ENCODE assay signal across 9 cellular contexts in genomic region chr1:14969006-14969405, GRCh38.
DNase-seq lines count a peak whose midpoint lies in the region; ATAC-seq lines count a peak whose summit lies in the region.
"Had no signal": no experiment of that assay in that cellular context is flagged by ENCODE, and none has a peak within 500 bp of the region (broad histone marks: within the 10 kb centered on the region; RNA-seq: fewer than 3 reads in every experiment).

No MANE protein-coding gene starts in this region.

- peaks cover 7% of the 10 kb centered on the region for H3K9me3 Mint-ChIP-seq in activated CD4-positive, alpha-beta memory T cell treated with anti-CD3 and anti-CD28 coated beads for 36 hours

- peak overlapping the region; percentile 79 to 80 for H3K27ac ChIP-seq in esophagus (ENCODE audit: low read depth in 2 of 2, low read length in 1 of 2)

- CTCF ChIA-PET in activated CD4-positive, alpha-beta memory T cell treated with anti-CD3 and anti-CD28 coated beads for 36 hours (lab: Charles Lee): no interaction called here

- no peaks in the 10 kb centered on the region for H3K36me3 Mint-ChIP-seq in activated CD4-positive, alpha-beta memory T cell treated with anti-CD3 and anti-CD28 coated beads for 36 hours

- DNase-seq in EH (ENCODE audit: low read depth) (peak; percentile 46), SK-N-DZ (ENCODE audit: low spot score) (no peak), GM03348 (ENCODE audit: low spot score) (no peak)
- DNase-seq in activated CD4-positive, alpha-beta memory T cell treated with anti-CD3 and anti-CD28 coated beads for 36 hours: peak; percentile 70
- peak; percentile 4 to 26 (median 13) for DNase-seq in stimulated activated CD4-positive, alpha-beta T cell treated with anti-CD3 and anti-CD28 coated beads, Interleukin-12 subunit alpha, Interleukin-12 subunit beta, amount 100 ng/mL, for 48 hours (ENCODE audit: low read depth in 2 of 3, low spot score in 1 of 3)
- DNase-seq: NCI-H1092 had no signal

- H3K4me3 Mint-ChIP-seq in activated CD4-positive, alpha-beta memory T cell treated with anti-CD3 and anti-CD28 coated beads for 36 hours: no peak overlapping the region

- 81 to 88% methylated on average over 7 of the region's 7 CpGs for WGBS in esophagus, 2 donors

- ATAC-seq in HG03097 (IDR thresholded peaks at IDR 0.05; ENCODE audit: low FRiP score, unreplicated experiment): no peak
- no peak for ATAC-seq in GM19023 (IDR thresholded peaks at IDR 0.05; ENCODE audit: unreplicated experiment)

- H3K4me3 ChIP-seq in esophagus (ENCODE audit: low read depth in 1 of 2, low read length in 2 of 2): no peak overlapping the region

- peak overlapping the region; percentile 25 for H3K27ac Mint-ChIP-seq in activated CD4-positive, alpha-beta memory T cell treated with anti-CD3 and anti-CD28 coated beads for 36 hours

- POLR2A ChIA-PET in activated CD4-positive, alpha-beta memory T cell treated with anti-CD3 and anti-CD28 coated beads for 36 hours (lab: Charles Lee): no interaction called here

- peaks cover 3% of the 10 kb centered on the region for H3K27me3 Mint-ChIP-seq in activated CD4-positive, alpha-beta memory T cell treated with anti-CD3 and anti-CD28 coated beads for 36 hours

- intact Hi-C loops in activated CD4-positive, alpha-beta memory T cell treated with anti-CD3 and anti-CD28 coated beads for 36 hours (cut with micrococcal nuclease): no loop called here

- peaks cover 0 to 12% of the 10 kb centered on the region in 2 donors for H3K36me3 ChIP-seq in esophagus (ENCODE audit: control insufficient read depth in 2 of 2, insufficient read depth in 2 of 2, low read length in 1 of 2)

- no peaks in the 10 kb centered on the region for H3K27me3 ChIP-seq in esophagus (ENCODE audit: control insufficient read depth in 1 of 2, insufficient read depth in 2 of 2, low read length in 2 of 2)

- H3K9me3 ChIP-seq in esophagus (ENCODE audit: control insufficient read depth in 2 of 2, insufficient read depth in 1 of 2, low read depth in 1 of 2, low read length in 1 of 2): peaks cover 0 to 2% of the 10 kb centered on the region in 2 donors

- peaks cover 4 to 11% of the 10 kb centered on the region in 2 donors for H3K4me1 ChIP-seq in esophagus (ENCODE audit: control insufficient read depth in 2 of 2, insufficient read depth in 2 of 2, low read length in 1 of 2)

- peaks cover 12% of the 10 kb centered on the region for H3K4me1 Mint-ChIP-seq in activated CD4-positive, alpha-beta memory T cell treated with anti-CD3 and anti-CD28 coated beads for 36 hours (ENCODE audit: low read depth)

Comparison
In these comparisons a context has a peak if more than half of its experiments do, and no peak if none do; other contexts are left out.
1. DNase-seq: peak in EH (single experiment), activated CD4-positive, alpha-beta memory T cell treated with anti-CD3 and anti-CD28 coated beads for 36 hours (single experiment) and stimulated activated CD4-positive, alpha-beta T cell treated with anti-CD3 and anti-CD28 coated beads, Interleukin-12 subunit alpha, Interleukin-12 subunit beta, amount 100 ng/mL, for 48 hours (3 of 3); none in SK-N-DZ (single experiment) and GM03348 (single experiment).